ENCODE assay signal across 13 cellular contexts in the genomic region with DNA sequence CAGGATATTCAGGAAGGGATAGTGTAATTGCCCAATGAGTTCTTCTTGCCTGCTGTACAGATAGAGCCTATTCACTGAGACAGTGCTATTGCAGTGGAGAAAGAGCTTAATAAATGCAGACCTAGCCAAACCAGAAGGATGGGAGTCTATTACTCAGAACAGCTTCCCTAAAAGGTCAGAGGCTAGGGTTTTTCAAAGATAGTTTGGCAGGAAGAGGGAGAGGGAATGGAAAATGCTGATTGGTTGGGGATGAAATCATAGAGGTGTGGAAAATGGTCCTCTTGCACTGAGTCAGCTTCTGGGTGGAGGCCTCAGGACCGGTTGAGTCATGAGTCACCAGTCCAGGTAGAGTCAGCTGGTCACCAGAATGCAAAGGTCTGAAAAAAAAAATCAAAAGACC.
A peak's percentile ranks its signal among the peaks of the same experiment; 100 is the strongest.
DNase-seq lines count a peak whose midpoint lies in the region; ATAC-seq and TF ChIP-seq lines count a peak whose summit lies in the region.
"Had no signal": no experiment of that assay in that cellular context is flagged by ENCODE, and none has a peak within 500 bp of the region (broad histone marks: within the 10 kb centered on the region; RNA-seq: fewer than 3 reads in every experiment).

No MANE protein-coding gene starts in this region.

- WGBS in adrenal gland, 4 donors: 34 to 45% (median 37%) methylated on average over 1 of the region's 1 CpG

- H3K36me3 ChIP-seq in mucosa of descending colon (ENCODE audit: low read depth) (no peaks in the 10 kb centered on the region), adrenal gland (replicated peaks in 1 of 2) (no peaks in the 10 kb centered on the region)
- H3K36me3 ChIP-seq: esophagus squamous epithelium, suprapubic skin had no signal

- intact Hi-C loops in mucosa of descending colon (cut with DNase I, micrococcal nuclease): no loop called here
- intact Hi-C loops in cardiac septum (cut with DNase I): no loop called here
- intact Hi-C loops in adrenal gland (cut with DNase I): no loop called here

- no peak for TF ChIP-seq RAD21 in Ishikawa (IDR thresholded peaks at IDR 0.05; ENCODE audit: low read depth)

- TF ChIP-seq CTCF in cardiac fibroblast (IDR thresholded peaks at IDR 0.05; ENCODE audit: low read depth, low read length) (no peak), mucosa of descending colon (IDR thresholded peaks at IDR 0.05) (no peak), adrenal gland (IDR thresholded peaks at IDR 0.05) (no peak)

- H3K27ac ChIP-seq in adrenal gland: no peak overlapping the region
- H3K27ac ChIP-seq: suprapubic skin had no signal

- DNase-seq in Daoy (ENCODE audit: low read depth) (peak; percentile 56), cardiac fibroblast (ENCODE audit: low read depth in 2 of 2) (peak; percentile 46 to 48), mucosa of descending colon (no peak), UCSD-AML1 (lab: John Stamatoyannopoulos, UW; ENCODE audit: unreplicated experiment) (no peak), cardiac septum (ENCODE audit: low spot score) (no peak), NCI-H748 treated with DMSO at 0.1 percent for 48 hours (lab: John Stamatoyannopoulos, UW) (no peak), adrenal gland (no peak)
- DNase-seq: activated gamma-delta T cell, esophagus squamous epithelium, NCI-H187 had no signal

- H3K4me3 ChIP-seq in cardiac fibroblast (replicated peaks in 1 of 2; ENCODE audit: low read depth in 2 of 2, low read length in 2 of 2) (no peak overlapping the region), mucosa of descending colon (no peak overlapping the region), adrenal gland (no peak overlapping the region)
- H3K4me3 ChIP-seq: esophagus squamous epithelium, K562, suprapubic skin had no signal

- no peaks in the 10 kb centered on the region for H3K4me1 ChIP-seq in mucosa of descending colon (ENCODE audit: low read depth)
- H3K4me1 ChIP-seq in adrenal gland (replicated peaks in 1 of 2): no peaks in the 10 kb centered on the region
- H3K4me1 ChIP-seq: esophagus squamous epithelium, suprapubic skin had no signal

- H3K9me3 ChIP-seq in mucosa of descending colon (no peaks in the 10 kb centered on the region), adrenal gland (replicated peaks in 1 of 3) (no peaks in the 10 kb centered on the region)
- H3K9me3 ChIP-seq: suprapubic skin had no signal

- TF ChIP-seq POLR2A in adrenal gland (IDR thresholded peaks at IDR 0.05): no peak

- no peak for TF ChIP-seq EP300 in Ishikawa (IDR thresholded peaks at IDR 0.05; ENCODE audit: borderline replicate concordance)

- ATAC-seq in mucosa of descending colon: peak; percentile 86
- ATAC-seq: K562 had no signal

- H3K27me3 ChIP-seq in adrenal gland: no peaks in the 10 kb centered on the region
- H3K27me3 ChIP-seq: esophagus squamous epithelium, suprapubic skin had no signal

TF ChIP-seq in Ishikawa, 13 proteins besides CTCF, POLR2A, EP300 and RAD21:
- TF ChIP-seq MAX (IDR thresholded peaks at IDR 0.05): no peak
- TF ChIP-seq USF1 (IDR thresholded peaks at IDR 0.05): 0 out of 2 replicates have a peak, but pooled peaks have one; percentile 37

Comparison
In these comparisons a context has a peak if more than half of its experiments do, and no peak if none do; other contexts are left out.
1. DNase-seq: peak in Daoy (single experiment) and cardiac fibroblast (2 of 2); none in mucosa of descending colon (0 of 3), UCSD-AML1 (single experiment), cardiac septum (single experiment), NCI-H748 treated with DMSO at 0.1 percent for 48 hours (single experiment) and adrenal gland (0 of 7).